22 cellular contexts compared by ENCODE assay signal in the genomic region with DNA sequence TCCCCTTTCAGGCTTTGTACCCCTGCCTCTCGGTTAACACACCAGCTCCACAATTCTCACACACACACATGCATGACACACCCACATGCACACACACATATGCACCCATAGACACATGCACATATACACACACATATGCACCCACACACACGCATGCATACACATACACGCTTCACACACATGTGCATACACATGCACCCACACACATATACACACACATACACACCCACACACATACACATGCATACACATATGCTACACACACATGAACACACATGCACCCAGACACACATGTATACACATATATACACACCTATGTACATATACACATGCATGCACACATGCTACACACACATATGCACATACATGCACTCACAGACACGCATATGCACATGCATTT.
A peak's percentile ranks its signal among the peaks of the same experiment; 100 is the strongest.
DNase-seq lines count a peak whose midpoint lies in the region; ATAC-seq, FAIRE-seq and TF ChIP-seq lines count a peak whose summit lies in the region.
"Had no signal": no experiment of that assay in that cellular context is flagged by ENCODE, and none has a peak within 500 bp of the region (broad histone marks: within the 10 kb centered on the region; RNA-seq: fewer than 3 reads in every experiment).

No MANE protein-coding gene starts in this region.

- H2BK15ac ChIP-seq in H1 (ENCODE audit: low read length): no peak overlapping the region; the same call in 1 of the 2 replicates

- CTCF ChIA-PET in HEK293 (lab: Yijun Ruan, JAX) (interaction anchor here (1.1 to 1.5 kb wide), 2 partner anchors 13 to 211 kb away, joined by 4 to 5 read pairs; no protein-coding TSS in a partner anchor), PC-9 (lab: Charles Lee) (no interaction called here), H1 (lab: Charles Lee; ENCODE audit: partially characterized antibody) (interaction anchor here (0.8 to 1.8 kb wide), 4 partner anchors 13 to 188 kb away, joined by 3 to 8 read pairs (median 4); no protein-coding TSS in a partner anchor)

- H4K5ac ChIP-seq in H1 (ENCODE audit: insufficient read length, low read depth, low read length): no peak overlapping the region

- no peak overlapping the region for H2BK12ac ChIP-seq in H1 (ENCODE audit: low read depth, low read length)
- no peak overlapping the region for H2BK12ac ChIP-seq in trophoblast cell (ENCODE audit: low read length)

- WGBS in H1 (ENCODE audit: extremely low coverage in 1 of 2, insufficient coverage in 1 of 2, insufficient read length in 1 of 2, insufficient replicate concordance in 2 of 2, low coverage in 1 of 2, low lambda C conversion rate in 2 of 2, missing lambda C conversion rate in 1 of 2), 2 experiments: 85% methylated on average over 4 of the region's 4 CpGs; no CpG with 5 or more reads in 1 of the 2 experiments
- no CpG with 5 or more reads among the region's 4 CpGs for WGBS in trophoblast cell (ENCODE audit: extremely low coverage, insufficient coverage, insufficient read length)

- no peak for ATAC-seq in HG02798 (IDR thresholded peaks at IDR 0.05; ENCODE audit: poor library complexity, unreplicated experiment)
- ATAC-seq: HepG2 had no signal

- no peak for TF ChIP-seq RAD21 in H1 (IDR thresholded peaks at IDR 0.05 in 1 of 2, conservative IDR thresholded peaks at IDR 0.05 in 1 of 2; ENCODE audit: low read depth in 2 of 2, low read length in 2 of 2)

- no peak overlapping the region for H3K56ac ChIP-seq in H1 (replicated peaks; ENCODE audit: insufficient read length, low read depth, low read length)

- H4K20me1 ChIP-seq in PC-9 (ENCODE audit: insufficient read depth) (no peaks in the 10 kb centered on the region), H1 (replicated peaks in 1 of 2; ENCODE audit: control insufficient read depth in 1 of 2, insufficient read depth in 2 of 2, low read length in 2 of 2) (peaks cover 0 to 8% of the 10 kb centered on the region in 2 experiments)
- H4K20me1 ChIP-seq: BLaER1 had no signal

- H4K91ac ChIP-seq in H1 (replicated peaks; ENCODE audit: insufficient read length, low read length) (peak overlapping the region; percentile 83), trophoblast cell (ENCODE audit: low read depth, low read length) (no peak overlapping the region)

- H3K79me1 ChIP-seq in H1 (ENCODE audit: low read depth, low read length): no peaks in the 10 kb centered on the region
- H3K79me1 ChIP-seq in trophoblast cell (ENCODE audit: low read length): no peaks in the 10 kb centered on the region

- H3K9ac ChIP-seq in H1 (replicated peaks in 1 of 4; ENCODE audit: extremely low read depth in 1 of 4, low read depth in 3 of 4, low read length in 3 of 4) (no peak overlapping the region), trophoblast cell (ENCODE audit: low read length) (no peak overlapping the region)
- H3K9ac ChIP-seq: BLaER1 had no signal

- no peaks in the 10 kb centered on the region for H3K23me2 ChIP-seq in H1 (ENCODE audit: low read depth, low read length)

- no peak for DNase-seq in PC-9
- no peak for DNase-seq in H1 (ENCODE audit: low read depth in 1 of 2, low spot score in 2 of 2)
- no peak for DNase-seq in trophoblast cell
- DNase-seq in SHP77 treated with DMSO at 0.1 percent for 48 hours (lab: John Stamatoyannopoulos, UW): no peak
- no peak for DNase-seq in central memory CD4-positive, alpha-beta T cell
- DNase-seq in GM03348 (ENCODE audit: low spot score): no peak
- DNase-seq: 8988T; CD4-positive, CD25-positive, alpha-beta regulatory T cell; DMS153; DND-41; GOT3; KBM-7; NCI-H2029; NCI-H446; NCI-H524 treated with DMSO at 0.1 percent for 48 hours; NCI-H774; Peyer's patch had no signal

- intact Hi-C loops in PC-9 (cut with micrococcal nuclease; ENCODE audit: unreplicated experiment): no loop called here

- H3K4me3 ChIP-seq in HEK293 (ENCODE audit: low read depth, low read length) (no peak overlapping the region), PC-9 (no peak overlapping the region), H1 (ENCODE audit: extremely low read depth in 1 of 4, insufficient read depth in 2 of 4, low read depth in 3 of 4, low read length in 4 of 4) (no peak overlapping the region), trophoblast cell (ENCODE audit: low read depth, low read length) (no peak overlapping the region)
- H3K4me3 ChIP-seq: BLaER1, Peyer's patch, SJSA1 had no signal

- H3K23ac ChIP-seq in H1 (ENCODE audit: insufficient read length) (no peak overlapping the region), trophoblast cell (ENCODE audit: low read length) (peak overlapping the region; percentile 3)

- no peaks in the 10 kb centered on the region for H3K9me2 ChIP-seq in PC-9 (ENCODE audit: insufficient read depth)

- H3K27me3 ChIP-seq in PC-9 (ENCODE audit: insufficient read depth, low read depth) (no peaks in the 10 kb centered on the region), H1 (replicated peaks in 1 of 4; ENCODE audit: control insufficient read depth in 3 of 4, extremely low read depth in 1 of 4, insufficient read depth in 3 of 4, low read length in 3 of 4) (no peaks in the 10 kb centered on the region), trophoblast cell (ENCODE audit: insufficient read depth, low read length) (no peaks in the 10 kb centered on the region)
- H3K27me3 ChIP-seq: BLaER1, Peyer's patch, SJSA1 had no signal

- TF ChIP-seq CTCF in HEK293 (tag by site-specific recombination; IDR thresholded peaks at IDR 0.05) (no peak), PC-9 (conservative IDR thresholded peaks at IDR 0.05) (no peak), H1 (IDR thresholded peaks at IDR 0.05; ENCODE audit: control extremely low read depth in 1 of 3, insufficient read depth in 1 of 3, low read depth in 1 of 3, low read length in 3 of 3) (no peak)

- POLR2A ChIA-PET in HEK293 (lab: Yijun Ruan, JAX): no interaction called here
- POLR2A ChIA-PET in PC-9 (lab: Charles Lee; ENCODE audit: unreplicated experiment): interaction anchor here (0.6 kb wide), 1 partner anchor 707 kb away, joined by 42 read pairs; no protein-coding TSS in a partner anchor
- POLR2A ChIA-PET in H1 (lab: Charles Lee; ENCODE audit: partially characterized antibody): no interaction called here

- no peak overlapping the region for H4K12ac ChIP-seq in trophoblast cell (ENCODE audit: low read depth, low read length)

- peaks cover 14% of the 10 kb centered on the region for H3F3A ChIP-seq in PC-9 (ENCODE audit: insufficient read depth, low read depth)

- TF ChIP-seq EP300 in H1 (IDR thresholded peaks at IDR 0.05; ENCODE audit: borderline replicate concordance in 1 of 2, low read depth in 2 of 2, low read length in 2 of 2): no peak

- H3K4ac ChIP-seq in H1 (replicated peaks; ENCODE audit: insufficient read length, low read depth, low read length): no peak overlapping the region
- H3K4ac ChIP-seq in trophoblast cell (ENCODE audit: low read depth, low read length): no peak overlapping the region

- H3K9me3 ChIP-seq in HEK293 (ENCODE audit: control insufficient read depth, insufficient read depth, low read depth, low read length): no peaks in the 10 kb centered on the region
- no peaks in the 10 kb centered on the region for H3K9me3 ChIP-seq in PC-9 (ENCODE audit: insufficient read depth, low read depth)
- no peaks in the 10 kb centered on the region for H3K9me3 ChIP-seq in H1 (ENCODE audit: insufficient read depth in 2 of 2, low read depth in 1 of 2, low read length in 1 of 2)
- no peaks in the 10 kb centered on the region for H3K9me3 ChIP-seq in trophoblast cell (ENCODE audit: insufficient read depth, low read depth, low read length)
- H3K9me3 ChIP-seq: BLaER1, Peyer's patch, SJSA1 had no signal

- H2BK20ac ChIP-seq in H1 (ENCODE audit: low read length): no peak overlapping the region; the same call in 1 of the 2 replicates

- H2AK5ac ChIP-seq in H1 (ENCODE audit: low read depth, low read length): 0 out of 2 replicates have a peak overlapping the region, but pooled peaks have one; percentile 28
- H2AK5ac ChIP-seq in trophoblast cell (ENCODE audit: low read length): no peak overlapping the region

- TF ChIP-seq POLR2A in H1 (IDR thresholded peaks at IDR 0.05; ENCODE audit: control extremely low read depth in 1 of 2, low read depth in 2 of 2, low read length in 2 of 2): no peak

- no peak overlapping the region for H3K18ac ChIP-seq in H1 (ENCODE audit: extremely low read depth, low read length)
- H3K18ac ChIP-seq in trophoblast cell (ENCODE audit: low read length): no peak overlapping the region

- no peak for FAIRE-seq in H1 (lab: Jason Lieb, UNC)
- FAIRE-seq: HepG2 had no signal

- H3K79me2 ChIP-seq in PC-9 (ENCODE audit: low read depth): no peaks in the 10 kb centered on the region
- no peaks in the 10 kb centered on the region; a peak in 1 of 4 replicates for H3K79me2 ChIP-seq in H1 (ENCODE audit: control insufficient read depth in 1 of 2, insufficient read depth in 2 of 2, low read length in 2 of 2)
- no peaks in the 10 kb centered on the region for H3K79me2 ChIP-seq in trophoblast cell (ENCODE audit: control insufficient read depth, insufficient read depth, low read length, poor library complexity)

- H2AFZ ChIP-seq in PC-9: no peak overlapping the region
- H2AFZ ChIP-seq in H1 (ENCODE audit: low read length): no peak overlapping the region
- no peak overlapping the region for H2AFZ ChIP-seq in trophoblast cell (ENCODE audit: insufficient read depth, low read length, poor library complexity)

- H2BK5ac ChIP-seq in H1 (ENCODE audit: low read depth, low read length) (no peak overlapping the region), trophoblast cell (ENCODE audit: low read depth, low read length, poor library complexity) (no peak overlapping the region)

- BruUV-seq in PC-9 (replicated peaks; lab: Mats Ljungman, UMichigan): no TSS peak

- no peak overlapping the region for H3K14ac ChIP-seq in H1 (ENCODE audit: insufficient read length)
- no peak overlapping the region for H3K14ac ChIP-seq in trophoblast cell (ENCODE audit: low read length)

- H3K36me3 ChIP-seq in HEK293 (ENCODE audit: control insufficient read depth in 2 of 2, insufficient read depth in 1 of 2, low read length in 2 of 2) (no peaks in the 10 kb centered on the region), PC-9 (ENCODE audit: low read depth) (no peaks in the 10 kb centered on the region), H1 (ENCODE audit: control insufficient read depth in 2 of 4, insufficient read depth in 4 of 4, low read length in 3 of 4) (no peaks in the 10 kb centered on the region), trophoblast cell (ENCODE audit: control insufficient read depth in 1 of 2, insufficient read depth in 2 of 2, low read length in 2 of 2) (no peaks in the 10 kb centered on the region)
- H3K36me3 ChIP-seq: BLaER1, Peyer's patch, SJSA1 had no signal

- H3K4me1 ChIP-seq in HEK293 (ENCODE audit: control insufficient read depth, insufficient read depth, low read length): no peaks in the 10 kb centered on the region
- peaks cover 15% of the 10 kb centered on the region; the same call in 1 of the 2 replicates for H3K4me1 ChIP-seq in PC-9 (replicated peaks; ENCODE audit: insufficient read depth)
- H3K4me1 ChIP-seq in H1 (replicated peaks in 1 of 4; ENCODE audit: control insufficient read depth in 3 of 4, insufficient read depth in 4 of 4, low read length in 3 of 4): no peaks in the 10 kb centered on the region
- peaks cover 5 to 6% of the 10 kb centered on the region in 2 experiments for H3K4me1 ChIP-seq in trophoblast cell (ENCODE audit: control insufficient read depth in 1 of 2, insufficient read depth in 2 of 2, low read length in 2 of 2)
- H3K4me1 ChIP-seq: BLaER1, Peyer's patch had no signal

- H4K8ac ChIP-seq in H1 (ENCODE audit: extremely low read depth, insufficient read depth, low read length) (no peak overlapping the region), trophoblast cell (ENCODE audit: low read depth, low read length) (no peak overlapping the region)

- H2BK120ac ChIP-seq in H1 (replicated peaks; ENCODE audit: low read depth, low read length) (no peak overlapping the region), trophoblast cell (ENCODE audit: insufficient read depth, low read length, poor library complexity) (no peak overlapping the region)

- H3K27ac ChIP-seq in HEK293 (ENCODE audit: extremely low read depth, low read depth, low read length) (no peak overlapping the region), PC-9 (peak overlapping the region; percentile 56; the same call in 1 of the 2 replicates), H1 (ENCODE audit: low read depth, low read length) (no peak overlapping the region), trophoblast cell (ENCODE audit: low read depth, low read length) (no peak overlapping the region)
- H3K27ac ChIP-seq: BLaER1, Peyer's patch, SJSA1 had no signal

- H3K4me2 ChIP-seq in PC-9 (peak overlapping the region; percentile 42; the same call in 1 of the 2 replicates), H1 (ENCODE audit: insufficient read depth in 1 of 2, low read depth in 2 of 2, low read length in 2 of 2) (no peak overlapping the region), trophoblast cell (ENCODE audit: low read length) (no peak overlapping the region)
- H3K4me2 ChIP-seq: BLaER1 had no signal
